8 cellular contexts compared by ENCODE assay signal in the genomic region with DNA sequence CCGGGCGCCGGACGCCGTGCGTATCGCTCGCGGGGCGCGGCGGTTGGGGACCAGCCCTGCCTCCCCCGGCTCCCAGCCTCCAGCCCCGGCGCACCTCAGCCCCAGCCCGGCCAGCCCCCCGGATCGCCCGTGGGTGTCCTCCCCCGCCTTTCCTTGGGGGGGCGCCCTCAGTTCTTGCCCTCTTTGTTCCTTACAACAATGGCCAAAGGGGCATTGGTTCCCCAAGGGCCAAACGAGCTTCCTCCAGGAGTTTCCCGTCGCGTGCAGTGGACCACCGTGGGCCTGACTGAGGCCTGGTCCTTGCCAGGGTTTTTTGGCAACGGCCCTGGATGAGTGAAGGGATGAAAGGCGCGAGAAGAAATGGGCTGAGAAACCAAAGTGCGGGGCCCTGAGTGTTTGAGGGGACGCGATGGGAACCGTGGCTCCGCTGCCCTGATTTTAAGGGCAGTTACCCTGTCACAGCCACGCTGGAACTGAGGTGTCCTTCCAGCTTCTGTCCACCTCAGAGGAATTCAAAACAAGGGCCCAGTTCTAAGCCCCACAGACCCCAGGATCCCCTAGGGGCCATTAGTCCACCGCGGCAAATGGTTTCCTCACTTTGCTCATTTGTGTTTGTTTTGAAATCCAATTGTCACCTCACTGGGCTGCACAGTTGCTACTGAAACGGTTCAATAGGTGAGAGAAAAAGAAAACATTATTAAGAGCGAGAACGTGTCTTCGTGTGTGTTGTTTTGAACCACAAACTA. TPM values are rescaled to one million over a fixed set of nuclear protein-coding genes. Genes with fewer than 3 reads are reported as not detected.
A peak's percentile ranks its signal among the peaks of the same experiment; 100 is the strongest.
DNase-seq lines count a peak whose midpoint lies in the region; ATAC-seq and TF ChIP-seq lines count a peak whose summit lies in the region.

No MANE protein-coding gene starts in this region.

- intact Hi-C loops in left ventricle myocardium inferior (cut with micrococcal nuclease) = no loop called here

- H3K27me3 ChIP-seq in left ventricle myocardium inferior (ENCODE audit: low read depth) = peaks cover 49% of the 10 kb centered on the region
- peaks cover 16% of the 10 kb centered on the region for H3K27me3 ChIP-seq in skeletal muscle satellite cell (ENCODE audit: control insufficient read depth, insufficient read depth, low read length)

- H3K4me1 ChIP-seq in left ventricle myocardium inferior = peaks cover 26% of the 10 kb centered on the region
- H3K4me1 ChIP-seq in skeletal muscle satellite cell (ENCODE audit: control insufficient read depth, insufficient read depth, low read length) = peaks cover 10% of the 10 kb centered on the region

- peak overlapping the region; percentile 85 for H3K4me2 ChIP-seq in skeletal muscle satellite cell (ENCODE audit: low read length)

- H3K36me3 ChIP-seq in left ventricle myocardium inferior (no peaks in the 10 kb centered on the region), skeletal muscle satellite cell (ENCODE audit: insufficient read depth, low read length) (no peaks in the 10 kb centered on the region)

- peak overlapping the region; percentile 83 for H3K9ac ChIP-seq in skeletal muscle satellite cell (ENCODE audit: low read depth, low read length)

- TF ChIP-seq CTCF in left ventricle myocardium inferior (IDR thresholded peaks at IDR 0.05; ENCODE audit: borderline replicate concordance) = peak; percentile 27

- ATAC-seq in HG02623 (IDR thresholded peaks at IDR 0.05; ENCODE audit: unreplicated experiment) = no peak

- H3K4me3 ChIP-seq in left ventricle myocardium inferior (peak overlapping the region; percentile 83), skeletal muscle satellite cell (ENCODE audit: low read length) (peak overlapping the region; percentile 82)

- H3K9me3 ChIP-seq in left ventricle myocardium inferior (replicated peaks) (no peaks in the 10 kb centered on the region), skeletal muscle satellite cell (replicated peaks; ENCODE audit: low read length) (no peaks in the 10 kb centered on the region)

- DNase-seq in activated T-cell treated with anti-CD3 and anti-CD28 coated beads for 48 hours (ENCODE audit: low read depth) (peak; percentile 20), left ventricle myocardium inferior (peak; percentile 16), Ammon's horn (ENCODE audit: low spot score) (no peak), putamen (ENCODE audit: low spot score) (no peak)
- DNase-seq in activated T-cell treated with anti-CD3 and anti-CD28 coated beads, Interleukin-2, amount 50 U/mL, for 1 hour = no peak
- peak; percentile 58 for DNase-seq in activated CD8-positive, alpha-beta memory T cell treated with anti-CD3 and anti-CD28 coated beads, Interleukin-2, amount 50 U/mL, for 48 hours

- peak overlapping the region; percentile 86 for H3K27ac ChIP-seq in left ventricle myocardium inferior (replicated peaks)

RNA-seq across cellular contexts. Expression of gene MACROH2A2, which starts 1.4 kb away (rescaled TPM):
- total RNA-seq in left ventricle myocardium inferior = 17.9 TPM
- total RNA-seq in skeletal muscle satellite cell (2012; rRNA removed) = 1.3 and 2.6 TPM in 2 replicates

Comparison
In these comparisons a context has a peak if more than half of its experiments do, and no peak if none do; other contexts are left out.
1. DNase-seq: peak in activated T-cell treated with anti-CD3 and anti-CD28 coated beads for 48 hours (single experiment), activated CD8-positive, alpha-beta memory T cell treated with anti-CD3 and anti-CD28 coated beads, Interleukin-2, amount 50 U/mL, for 48 hours (single experiment) and left ventricle myocardium inferior (single experiment); none in activated T-cell treated with anti-CD3 and anti-CD28 coated beads, Interleukin-2, amount 50 U/mL, for 1 hour (single experiment), Ammon's horn (single experiment) and putamen (single experiment).